24 cellular contexts compared by ENCODE assay signal in genomic region chr9:135006911-135007570, GRCh38.
"Had no signal": no experiment of that assay in that cellular context is flagged by ENCODE, and none has a peak within 500 bp of the region (broad histone marks: within the 10 kb centered on the region; RNA-seq: fewer than 3 reads in every experiment).

No MANE protein-coding gene starts in this region.

- H3K27ac ChIP-seq: brain microvascular endothelial cell, colonic mucosa, epithelial cell of prostate, esophagus squamous epithelium, gastroesophageal sphincter had no signal

- H3K27me3 ChIP-seq: brain microvascular endothelial cell, colonic mucosa had no signal

- DNase-seq: activated CD4-positive, alpha-beta T cell treated with anti-CD3 and anti-CD28 coated beads for 4 hours; activated CD4-positive, alpha-beta T cell treated with anti-CD3 and anti-CD28 coated beads, Interleukin-2, amount 10 ng/mL, durations not matched to agents 7 days and 5 days; activated CD4-positive, alpha-beta T cell treated with anti-CD3 and anti-CD28 coated beads, Interleukin-2, amount 50 U/mL, for 4 hours; activated CD4-positive, CD25-positive, alpha-beta regulatory T cell; activated CD4-positive, CD25-positive, alpha-beta regulatory T cell treated with anti-CD3 and anti-CD28 coated beads, Interleukin-2, amount 50 U/mL, for 72 hours; activated CD8-positive, alpha-beta memory T cell treated with anti-CD3 and anti-CD28 coated beads for 24 hours; activated CD8-positive, alpha-beta T cell treated with anti-CD3 and anti-CD28 coated beads for 36 hours; activated effector memory CD4-positive, alpha-beta T cell treated with Interleukin-2 at 50 U/mL for 16 hours; activated gamma-delta T cell treated with Interleukin-2 at 50 U/mL for 16 hours; activated naive CD4-positive, alpha-beta T cell treated with anti-CD3 and anti-CD28 coated beads, Interleukin-2, amount 50 U/mL, for 16 hours; activated naive CD4-positive, alpha-beta T cell treated with Interleukin-2 at 50 U/mL for 16 hours; activated T-cell treated with anti-CD3 and anti-CD28 coated beads, Interleukin-2, amount 50 U/mL, for 4 hours; amniotic stem cell; anterior cingulate cortex; brain microvascular endothelial cell; caudate nucleus; colonic mucosa; effector CD8-positive, alpha-beta T cell; esophagus squamous epithelium; foreskin melanocyte; T-helper 2 cell had no signal

- H3K9me3 ChIP-seq: colonic mucosa, gastroesophageal sphincter had no signal

- H3K4me1 ChIP-seq: colonic mucosa, esophagus squamous epithelium, gastroesophageal sphincter had no signal

- ATAC-seq: activated CD8-positive, alpha-beta T cell treated with anti-CD3 and anti-CD28 coated beads for 36 hours; activated T-cell treated with anti-CD3 and anti-CD28 coated beads, Interleukin-2, amount 50 U/mL, for 4 hours; activated T-helper 17 cell treated with anti-CD3 and anti-CD28 coated beads, Interleukin-2, amount 50 U/mL, for 72 hours; gastroesophageal sphincter had no signal

- H3K36me3 ChIP-seq: brain microvascular endothelial cell, colonic mucosa, esophagus squamous epithelium, gastroesophageal sphincter had no signal

- H3K4me3 ChIP-seq: colonic mucosa, esophagus squamous epithelium, gastroesophageal sphincter had no signal
